In the genomic region with DNA sequence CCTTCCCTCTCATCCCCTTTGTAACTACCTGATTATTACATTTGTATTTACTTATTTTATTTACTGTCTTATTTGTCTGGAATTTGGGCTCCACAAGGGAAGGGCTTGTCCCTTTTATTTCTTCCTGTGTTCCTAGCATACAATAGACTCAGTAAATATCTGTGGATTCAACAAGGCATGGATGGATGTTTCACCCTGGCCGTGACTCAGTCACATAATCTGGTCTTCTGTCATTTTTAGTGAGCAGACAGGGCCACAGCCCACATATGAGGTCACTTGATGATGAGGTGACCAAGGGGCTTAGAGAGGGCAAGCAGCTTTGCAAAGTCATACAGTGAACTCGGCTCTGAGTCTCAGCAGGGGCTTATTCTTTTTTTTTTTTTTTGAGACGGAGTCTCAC, we compare ENCODE assay signal across 9 cellular contexts. TPM values are rescaled to one million over a fixed set of nuclear protein-coding genes. Genes with fewer than 3 reads are reported as not detected.
DNase-seq lines count a peak whose midpoint lies in the region; ATAC-seq and TF ChIP-seq lines count a peak whose summit lies in the region.
"Had no signal": no experiment of that assay in that cellular context is flagged by ENCODE, and none has a peak within 500 bp of the region (broad histone marks: within the 10 kb centered on the region; RNA-seq: fewer than 3 reads in every experiment).

No MANE protein-coding gene starts in this region.

- peaks cover 16% of the 10 kb centered on the region for H3K4me1 ChIP-seq in RWPE2 (ENCODE audit: insufficient read depth, poor library complexity, severe bottlenecking)
- H3K4me1 ChIP-seq in osteoblast (ENCODE audit: insufficient read depth, low read length), result peaks cover 10% of the 10 kb centered on the region
- H3K4me1 ChIP-seq in esophagus squamous epithelium, result peaks cover 0 to 27% (median 21%) of the 10 kb centered on the region in 3 donors
- peaks cover 0 to 8% (median 0%) of the 10 kb centered on the region in 4 donors for H3K4me1 ChIP-seq in Peyer's patch

- H3K27ac ChIP-seq in RWPE2 (ENCODE audit: poor library complexity, severe bottlenecking) (peak overlapping the region; percentile 53), osteoblast (ENCODE audit: low read depth, low read length) (no peak overlapping the region), esophagus squamous epithelium (peak overlapping the region in 2 of 4 donors; percentile 55 to 59), Peyer's patch (no peak overlapping the region)

- no peak overlapping the region for H3K27ac Mint-ChIP-seq in natural killer cell treated with Interleukin-12 subunit alpha and Interleukin-12 subunit beta and Interleukin-15 and Interleukin-18, amount 100 ng/mL, for 72 hours

- H2AFZ ChIP-seq in osteoblast (ENCODE audit: low read length), result peak overlapping the region; percentile 65

- no peaks in the 10 kb centered on the region for H3K9me3 Mint-ChIP-seq in natural killer cell treated with Interleukin-12 subunit alpha and Interleukin-12 subunit beta and Interleukin-15 and Interleukin-18, amount 100 ng/mL, for 72 hours

- TF ChIP-seq CTCF in RWPE2 (IDR thresholded peaks at IDR 0.05; ENCODE audit: poor library complexity, severe bottlenecking) (no peak), osteoblast (IDR thresholded peaks at IDR 0.05; ENCODE audit: extremely low read depth, low read depth, low read length) (no peak), esophagus squamous epithelium (IDR thresholded peaks at IDR 0.05) (no peak), Peyer's patch (IDR thresholded peaks at IDR 0.05) (no peak)

- no peaks in the 10 kb centered on the region for H3K79me2 ChIP-seq in osteoblast (ENCODE audit: insufficient read depth, low read length)

- no peak overlapping the region for H3K4me2 ChIP-seq in osteoblast (ENCODE audit: insufficient read depth, low read length)

- no peaks in the 10 kb centered on the region for H3K27me3 ChIP-seq in RWPE2 (ENCODE audit: insufficient read depth, poor library complexity, severe bottlenecking)
- no peaks in the 10 kb centered on the region for H3K27me3 ChIP-seq in osteoblast (ENCODE audit: insufficient read depth, low read length)
- no peaks in the 10 kb centered on the region for H3K27me3 ChIP-seq in esophagus squamous epithelium
- H3K27me3 ChIP-seq in Peyer's patch, result no peaks in the 10 kb centered on the region

- H3K27me3 Mint-ChIP-seq in natural killer cell treated with Interleukin-12 subunit alpha and Interleukin-12 subunit beta and Interleukin-15 and Interleukin-18, amount 100 ng/mL, for 72 hours, result no peaks in the 10 kb centered on the region

- no peaks in the 10 kb centered on the region for H3K4me1 Mint-ChIP-seq in natural killer cell treated with Interleukin-12 subunit alpha and Interleukin-12 subunit beta and Interleukin-15 and Interleukin-18, amount 100 ng/mL, for 72 hours (ENCODE audit: low read depth in 2 of 2)

- intact Hi-C loops in esophagus squamous epithelium (cut with DNase I), result no loop called here

- H3K36me3 ChIP-seq in RWPE2 (ENCODE audit: low read depth) (no peaks in the 10 kb centered on the region), osteoblast (ENCODE audit: insufficient read depth, low read length) (no peaks in the 10 kb centered on the region), esophagus squamous epithelium (no peaks in the 10 kb centered on the region), Peyer's patch (no peaks in the 10 kb centered on the region)

- no peaks in the 10 kb centered on the region for H3K36me3 Mint-ChIP-seq in natural killer cell treated with Interleukin-12 subunit alpha and Interleukin-12 subunit beta and Interleukin-15 and Interleukin-18, amount 100 ng/mL, for 72 hours

- 71% methylated on average over 3 of the region's 3 CpGs for WGBS in esophagus squamous epithelium, 2 donors

- no peak for TF ChIP-seq POLR2A in esophagus squamous epithelium (IDR thresholded peaks at IDR 0.05)
- no peak for TF ChIP-seq POLR2A in Peyer's patch (IDR thresholded peaks at IDR 0.05)

- DNase-seq in EH (ENCODE audit: low read depth) (peak; percentile 74), RWPE2 (ENCODE audit: low spot score) (no peak), osteoblast (ENCODE audit: insufficient read length, low spot score, missing footprints) (peak; percentile 77), esophagus squamous epithelium (lab: John Stamatoyannopoulos, UW) (no peak), Peyer's patch (no peak)
- no peak for DNase-seq in natural killer cell treated with Interleukin-12 subunit alpha and Interleukin-12 subunit beta and Interleukin-15 and Interleukin-18, amount 100 ng/mL, for 72 hours (ENCODE audit: low spot score)
- DNase-seq: activated T-cell treated with anti-CD3 and anti-CD28 coated beads, Interleukin-2, amount 50 U/mL, for 1 hour had no signal

- H3K4me3 ChIP-seq in RWPE2 (ENCODE audit: severe bottlenecking), result no peak overlapping the region
- no peak overlapping the region for H3K4me3 ChIP-seq in osteoblast (ENCODE audit: insufficient read depth, low read length)
- no peak overlapping the region for H3K4me3 ChIP-seq in esophagus squamous epithelium
- no peak overlapping the region for H3K4me3 ChIP-seq in Peyer's patch

- no peak overlapping the region for H3K4me3 Mint-ChIP-seq in natural killer cell treated with Interleukin-12 subunit alpha and Interleukin-12 subunit beta and Interleukin-15 and Interleukin-18, amount 100 ng/mL, for 72 hours

- H4K20me1 ChIP-seq in osteoblast (ENCODE audit: insufficient read depth, low read length), result no peaks in the 10 kb centered on the region

- ATAC-seq in RWPE2 (ENCODE audit: low read depth), result no peak
- peak; percentile 49 for ATAC-seq in esophagus mucosa
- ATAC-seq in natural killer cell treated with Interleukin-12 subunit alpha and Interleukin-12 subunit beta and Interleukin-15 and Interleukin-18, amount 100 ng/mL, for 72 hours, result no peak
- no peak for ATAC-seq in GM21367 (IDR thresholded peaks at IDR 0.05; ENCODE audit: unreplicated experiment)

- H3K9me3 ChIP-seq in RWPE2 (ENCODE audit: severe bottlenecking) (no peaks in the 10 kb centered on the region), osteoblast (ENCODE audit: low read depth, low read length) (no peaks in the 10 kb centered on the region), esophagus squamous epithelium (no peaks in the 10 kb centered on the region), Peyer's patch (no peaks in the 10 kb centered on the region)

RNA-seq across cellular contexts. Expression of a gene that starts 7.8 kb away (rescaled TPM):
- total RNA-seq in esophagus mucosa, result 48.3 TPM
- total RNA-seq in osteoblast, result 55.4 and 58.3 TPM in 2 replicates
- total RNA-seq in esophagus squamous epithelium, result 10 to 100 TPM; 36.2 to 74.2 (median 51.3) TPM
- total RNA-seq in natural killer cell treated with Interleukin-12 subunit alpha and Interleukin-12 subunit beta and Interleukin-15 and Interleukin-18, amount 100 ng/mL, for 72 hours, result 10 to 100 TPM; 22.0 to 27.8 TPM
- 10 to 100 TPM; 11.6 to 79.2 (median 62.6) TPM for total RNA-seq in Peyer's patch

RNA-seq across cellular contexts. Expression of a gene that starts 33.1 kb away (rescaled TPM):
- total RNA-seq in esophagus mucosa, result 6.1 TPM
- 3.8 and 4.7 TPM in 2 replicates for total RNA-seq in osteoblast
- 1 to 10 TPM; 1.8 to 7.6 (median 3.3) TPM for total RNA-seq in esophagus squamous epithelium
- total RNA-seq in natural killer cell treated with Interleukin-12 subunit alpha and Interleukin-12 subunit beta and Interleukin-15 and Interleukin-18, amount 100 ng/mL, for 72 hours, result 10 to 100 TPM; 10.6 to 14.9 TPM
- total RNA-seq in Peyer's patch, result 1 to 10 TPM in 3 of 4 donors, not detected in 1; 2.0 to 7.7 (median 7.6) TPM

RNA-seq across cellular contexts. Expression of a gene that starts 39.9 kb away (rescaled TPM):
- total RNA-seq in esophagus mucosa (0.88 TPM), osteoblast (1.1 and 1.2 TPM in 2 replicates), esophagus squamous epithelium (1 to 10 TPM in 3 of 4 donors, under 1 TPM in 1; 0.80 to 1.7 (median 1.2) TPM), Peyer's patch (10 to 100 TPM; 13.3 to 32.9 (median 25.1) TPM)
- 1 to 10 TPM; 4.4 to 6.0 TPM for total RNA-seq in natural killer cell treated with Interleukin-12 subunit alpha and Interleukin-12 subunit beta and Interleukin-15 and Interleukin-18, amount 100 ng/mL, for 72 hours

RNA-seq across cellular contexts. Expression of a gene that starts 50.0 kb away (rescaled TPM):
- total RNA-seq in esophagus mucosa (12.4 TPM), osteoblast (35.8 and 37.4 TPM in 2 replicates), esophagus squamous epithelium (10 to 100 TPM; 10.9 to 17.8 (median 16.0) TPM), Peyer's patch (10 to 100 TPM; 12.4 to 56.4 (median 40.9) TPM)
- 10 to 100 TPM; 20.5 to 21.1 TPM for total RNA-seq in natural killer cell treated with Interleukin-12 subunit alpha and Interleukin-12 subunit beta and Interleukin-15 and Interleukin-18, amount 100 ng/mL, for 72 hours

RNA-seq across cellular contexts. Expression of a gene that starts 50.4 kb away (rescaled TPM):
- 311 TPM for total RNA-seq in esophagus mucosa
- total RNA-seq in osteoblast, result 860 and 899 TPM in 2 replicates
- total RNA-seq in esophagus squamous epithelium, result 100 to 1,000 TPM; 290 to 421 (median 345) TPM
- total RNA-seq in natural killer cell treated with Interleukin-12 subunit alpha and Interleukin-12 subunit beta and Interleukin-15 and Interleukin-18, amount 100 ng/mL, for 72 hours, result 100 to 1,000 TPM; 436 to 448 TPM
- 100 to 1,000 TPM; 223 to 294 (median 274) TPM for total RNA-seq in Peyer's patch

Comparison
In these comparisons a context has a peak if more than half of its experiments do, and no peak if none do; other contexts are left out.
1. DNase-seq: peak in EH (single experiment) and osteoblast (single experiment); none in RWPE2 (single experiment), esophagus squamous epithelium (single experiment), natural killer cell treated with Interleukin-12 subunit alpha and Interleukin-12 subunit beta and Interleukin-15 and Interleukin-18, amount 100 ng/mL, for 72 hours (single experiment) and Peyer's patch (0 of 3).